In the genomic region with DNA sequence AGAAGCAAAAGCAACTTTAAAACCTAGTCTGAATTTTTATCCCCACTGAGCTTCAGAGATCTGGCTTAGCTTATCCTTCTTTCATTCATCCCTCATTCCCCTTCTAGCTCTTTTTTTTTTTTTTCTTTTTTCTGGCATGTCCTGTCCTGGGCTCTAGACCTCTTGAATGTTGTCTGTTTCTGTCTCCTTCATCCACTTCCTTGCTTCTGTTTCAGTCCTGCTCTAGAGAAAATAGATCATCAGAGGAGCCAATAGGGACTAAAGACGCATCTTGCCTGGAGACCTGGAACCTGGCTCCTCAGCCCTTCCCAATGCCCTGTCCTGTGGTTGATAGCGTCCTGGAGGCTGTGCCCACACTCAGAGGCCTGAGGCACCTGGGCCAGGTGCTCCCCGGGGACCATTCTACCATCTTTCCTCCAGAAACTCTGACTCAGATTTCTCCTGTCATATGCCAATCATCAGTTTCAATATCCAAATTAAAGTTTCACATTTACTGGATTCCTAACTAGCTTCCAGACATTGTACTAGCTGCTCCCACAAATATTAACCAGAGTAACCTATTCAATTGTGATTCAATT, we compare ENCODE assay signal across 32 cellular contexts.
"Had no signal": no experiment of that assay in that cellular context is flagged by ENCODE, and none has a peak within 500 bp of the region (broad histone marks: within the 10 kb centered on the region; RNA-seq: fewer than 3 reads in every experiment).

No MANE protein-coding gene starts in this region.

- H3K9me3 Mint-ChIP-seq: activated B cell treated with CpG ODN at 0.5 μM for 24 hours; activated CD8-positive, alpha-beta T cell treated with anti-CD3 and anti-CD28 coated beads for 36 hours; activated naive CD4-positive, alpha-beta T cell treated with anti-CD3 and anti-CD28 coated beads, Interleukin-2, amount 50 U/mL, for 24 hours; activated naive CD8-positive, alpha-beta T cell treated with anti-CD3 and anti-CD28 coated beads for 36 hours; activated naive CD8-positive, alpha-beta T cell treated with anti-CD3 and anti-CD28 coated beads, Interleukin-2, amount 50 U/mL, for 24 hours; activated T-helper 2 cell treated with anti-CD3 and anti-CD28 coated beads, Interferon-gamma antibody, Interleukin-2, Interleukin-4, amounts not matched to agents 10 μg/mL and 5 μg/mL and 100 μg/mL, durations not matched to agents 14 hours and 24 hours and 36 hours; T-helper 2 cell treated with Interferon-gamma antibody and Interleukin-4, amounts not matched to agents 5 μg/mL and 100 μg/mL, for 36 hours had no signal

- DNase-seq: activated B cell treated with CpG ODN at 0.5 μM for 24 hours; activated CD4-positive, alpha-beta T cell treated with anti-CD3 and anti-CD28 coated beads for 48 hours; activated CD4-positive, alpha-beta T cell treated with anti-CD3 and anti-CD28 coated beads, Interleukin-2, amount 50 U/mL, for 1 hour; activated CD4-positive, alpha-beta T cell treated with anti-CD3 and anti-CD28 coated beads, Interleukin-2, amount 50 U/mL, for 48 hours; activated CD8-positive, alpha-beta memory T cell treated with anti-CD3 and anti-CD28 coated beads for 24 hours; activated CD8-positive, alpha-beta T cell treated with anti-CD3 and anti-CD28 coated beads for 36 hours; activated effector memory CD4-positive, alpha-beta T cell treated with anti-CD3 and anti-CD28 coated beads, Interleukin-2, amount 50 U/mL, for 16 hours; activated naive CD4-positive, alpha-beta T cell treated with anti-CD3 and anti-CD28 coated beads for 36 hours; activated naive CD8-positive, alpha-beta T cell treated with anti-CD3 and anti-CD28 coated beads for 36 hours; activated naive CD8-positive, alpha-beta T cell treated with anti-CD3 and anti-CD28 coated beads, Interleukin-2, amount 50 U/mL, for 24 hours; activated T-cell treated with anti-CD3 and anti-CD28 coated beads, Interleukin-2, amount 50 U/mL, for 4 hours; adrenal gland; amygdala; aorta; body of pancreas; caudate nucleus; colonic mucosa; effector CD8-positive, alpha-beta T cell; esophagus squamous epithelium; foreskin melanocyte; heart right ventricle; T1000; WERI-Rb-1 had no signal

- H3K27ac ChIP-seq: adrenal gland, body of pancreas, colonic mucosa, epithelial cell of prostate, esophagus squamous epithelium, gastroesophageal sphincter, heart right ventricle, hepatocyte, WERI-Rb-1 had no signal

- H3K4me1 Mint-ChIP-seq: activated B cell treated with CpG ODN at 0.5 μM for 24 hours had no signal

- H3K4me2 ChIP-seq: hepatocyte had no signal

- FAIRE-seq: endometrium, endothelial cell of umbilical vein had no signal

- ATAC-seq: activated CD4-positive, CD25-positive, alpha-beta regulatory T cell treated with anti-CD3 and anti-CD28 coated beads, Interleukin-2, amount 50 U/mL, for 24 hours; activated CD8-positive, alpha-beta T cell treated with anti-CD3 and anti-CD28 coated beads for 36 hours; activated naive CD8-positive, alpha-beta T cell treated with anti-CD3 and anti-CD28 coated beads, Interleukin-2, amount 50 U/mL, for 24 hours; activated T-cell treated with anti-CD3 and anti-CD28 coated beads, Interleukin-2, amount 50 U/mL, for 4 hours; body of pancreas; gastroesophageal sphincter; heart right ventricle had no signal

- H3K4me3 Mint-ChIP-seq: activated B cell treated with CpG ODN at 0.5 μM for 24 hours; activated CD8-positive, alpha-beta T cell treated with anti-CD3 and anti-CD28 coated beads for 36 hours; activated naive CD4-positive, alpha-beta T cell treated with anti-CD3 and anti-CD28 coated beads for 36 hours; activated naive CD4-positive, alpha-beta T cell treated with anti-CD3 and anti-CD28 coated beads, Interleukin-2, amount 50 U/mL, for 24 hours; activated naive CD8-positive, alpha-beta T cell treated with anti-CD3 and anti-CD28 coated beads for 36 hours; activated naive CD8-positive, alpha-beta T cell treated with anti-CD3 and anti-CD28 coated beads, Interleukin-2, amount 50 U/mL, for 24 hours; activated T-cell treated with anti-CD3 and anti-CD28 coated beads, Interleukin-2, amount 50 U/mL, for 4 hours; T-helper 2 cell treated with Interferon-gamma antibody and Interleukin-4, amounts not matched to agents 5 μg/mL and 100 μg/mL, for 36 hours had no signal

- H3K4me3 ChIP-seq: adrenal gland, body of pancreas, colonic mucosa, esophagus squamous epithelium, gastroesophageal sphincter, heart right ventricle, hepatocyte had no signal

- H3K27me3 ChIP-seq: adrenal gland, body of pancreas, colonic mucosa, esophagus squamous epithelium, gastroesophageal sphincter, heart right ventricle, hepatocyte had no signal

- H3K79me2 ChIP-seq: hepatocyte had no signal

- H3K9me3 ChIP-seq: adrenal gland, body of pancreas, colonic mucosa, esophagus squamous epithelium, gastroesophageal sphincter, heart right ventricle had no signal

- H3K36me3 Mint-ChIP-seq: activated naive CD8-positive, alpha-beta T cell treated with anti-CD3 and anti-CD28 coated beads for 36 hours had no signal

- H3K27me3 Mint-ChIP-seq: activated B cell treated with CpG ODN at 0.5 μM for 24 hours; activated CD8-positive, alpha-beta T cell treated with anti-CD3 and anti-CD28 coated beads for 36 hours; activated naive CD4-positive, alpha-beta T cell treated with anti-CD3 and anti-CD28 coated beads, Interleukin-2, amount 50 U/mL, for 24 hours; activated naive CD8-positive, alpha-beta T cell treated with anti-CD3 and anti-CD28 coated beads for 36 hours; activated naive CD8-positive, alpha-beta T cell treated with anti-CD3 and anti-CD28 coated beads, Interleukin-2, amount 50 U/mL, for 24 hours had no signal

- H3K36me3 ChIP-seq: adrenal gland, colonic mucosa, esophagus squamous epithelium, gastroesophageal sphincter, heart right ventricle, WERI-Rb-1 had no signal

- H3K4me1 ChIP-seq: adrenal gland, body of pancreas, colonic mucosa, esophagus squamous epithelium, gastroesophageal sphincter, heart right ventricle had no signal

- H3K27ac Mint-ChIP-seq: activated B cell treated with CpG ODN at 0.5 μM for 24 hours; activated CD8-positive, alpha-beta T cell treated with anti-CD3 and anti-CD28 coated beads for 36 hours; activated naive CD4-positive, alpha-beta T cell treated with anti-CD3 and anti-CD28 coated beads for 36 hours; activated naive CD4-positive, alpha-beta T cell treated with anti-CD3 and anti-CD28 coated beads, Interleukin-2, amount 50 U/mL, for 24 hours; activated naive CD8-positive, alpha-beta T cell treated with anti-CD3 and anti-CD28 coated beads for 36 hours; activated naive CD8-positive, alpha-beta T cell treated with anti-CD3 and anti-CD28 coated beads, Interleukin-2, amount 50 U/mL, for 24 hours; activated T-helper 2 cell treated with anti-CD3 and anti-CD28 coated beads, Interferon-gamma antibody, Interleukin-2, Interleukin-4, amounts not matched to agents 10 μg/mL and 5 μg/mL and 100 μg/mL, durations not matched to agents 14 hours and 24 hours and 36 hours; T-helper 2 cell treated with Interferon-gamma antibody and Interleukin-4, amounts not matched to agents 5 μg/mL and 100 μg/mL, for 36 hours had no signal

- H2AFZ ChIP-seq: hepatocyte had no signal
